Comparison of ENCODE assay signal across 12 cellular contexts in genomic region chr20:37968726-37969401, GRCh38.
DNase-seq lines count a peak whose midpoint lies in the region; ATAC-seq and TF ChIP-seq lines count a peak whose summit lies in the region.
"Had no signal": no experiment of that assay in that cellular context is flagged by ENCODE, and none has a peak within 500 bp of the region (broad histone marks: within the 10 kb centered on the region; RNA-seq: fewer than 3 reads in every experiment).

No MANE protein-coding gene starts in this region.

- no peak for TF ChIP-seq CTCF in epithelial cell of esophagus (IDR thresholded peaks at IDR 0.05; ENCODE audit: insufficient read depth, low read depth, low read length, missing control alignments)

- no peak overlapping the region for H3K4me3 ChIP-seq in epithelial cell of esophagus (ENCODE audit: low read length)
- H3K4me3 ChIP-seq: gastrocnemius medialis had no signal

- peak; percentile 78 for DNase-seq in COLO668 (lab: John Stamatoyannopoulos, UW; ENCODE audit: unreplicated experiment)
- DNase-seq in LHCN-M2 (ENCODE audit: low read depth): peak; percentile 81
- DNase-seq in NCI-H69 (lab: John Stamatoyannopoulos, UW): peak; percentile 75
- DNase-seq in epithelial cell of esophagus (ENCODE audit: low read depth): peak; percentile 41
- DNase-seq in activated CD4-positive, alpha-beta T cell treated with anti-CD3 and anti-CD28 coated beads for 4 hours: no peak
- no peak for DNase-seq in RPMI8226
- no peak for DNase-seq in activated gamma-delta T cell treated with Interleukin-2 at 50 U/mL for 16 hours
- DNase-seq: CD4-positive, CD25-positive, alpha-beta regulatory T cell; gastrocnemius medialis; H7; nephron progenitor cell had no signal

- ATAC-seq in GM19395 (IDR thresholded peaks at IDR 0.05; ENCODE audit: unreplicated experiment): no peak
- ATAC-seq: gastrocnemius medialis had no signal

Comparison
In these comparisons a context has a peak if more than half of its experiments do, and no peak if none do; other contexts are left out.
1. DNase-seq: peak in COLO668 (single experiment), LHCN-M2 (single experiment), NCI-H69 (single experiment) and epithelial cell of esophagus (single experiment); none in activated CD4-positive, alpha-beta T cell treated with anti-CD3 and anti-CD28 coated beads for 4 hours (0 of 2), RPMI8226 (single experiment) and activated gamma-delta T cell treated with Interleukin-2 at 50 U/mL for 16 hours (single experiment).